Comparison of ENCODE assay signal across 1 cellular context in genomic region chr10:72260588-72261322, GRCh38.
TF ChIP-seq lines count a peak whose summit lies in the region.

No MANE protein-coding gene starts in this region.

TF ChIP-seq in neural cell, 6 proteins besides CTCF, POLR2A, EP300 and RAD21:
- TF ChIP-seq REST (IDR thresholded peaks at IDR 0.05; ENCODE audit: borderline replicate concordance): peak; percentile 1
- peak; percentile 49 for TF ChIP-seq POLR2AphosphoS5 (IDR thresholded peaks at IDR 0.05)
- TF ChIP-seq SMC3 (conservative IDR thresholded peaks at IDR 0.05; ENCODE audit: poor library complexity): no peak
- peak; percentile 57 for TF ChIP-seq TAF1 (IDR thresholded peaks at IDR 0.05; ENCODE audit: low read depth)
- TF ChIP-seq EZH2 (IDR thresholded peaks at IDR 0.05; ENCODE audit: borderline replicate concordance, insufficient read depth, low read length, poor library complexity, severe bottlenecking): no peak
